In genomic region chr5:40801771-40802562, GRCh38 we compare ENCODE assay signal across 26 cellular contexts. TPM values are rescaled to one million over a fixed set of nuclear protein-coding genes. Genes with fewer than 3 reads are reported as not detected.
DNase-seq lines count a peak whose midpoint lies in the region; ATAC-seq and TF ChIP-seq lines count a peak whose summit lies in the region.
"Had no signal": no experiment of that assay in that cellular context is flagged by ENCODE, and none has a peak within 500 bp of the region (broad histone marks: within the 10 kb centered on the region; RNA-seq: fewer than 3 reads in every experiment).

No MANE protein-coding gene starts in this region.

- H3K27ac ChIP-seq in HEK293 (ENCODE audit: extremely low read depth, low read depth, low read length) (no peak overlapping the region), right atrium auricular region (no peak overlapping the region)
- H3K27ac ChIP-seq: body of pancreas, C4-2B, GM23248, KMS-11, pancreas, SK-N-MC, spleen had no signal

- H3K9me3 Mint-ChIP-seq in stimulated activated memory B cell treated with anti-CD40 and anti-IgM and Interleukin-4, amounts not matched to agents 10 μg/mL and 1 μg/mL and 100 μg/mL, for 72 hours, result no peaks in the 10 kb centered on the region
- H3K9me3 Mint-ChIP-seq: activated T-cell treated with anti-CD3 and anti-CD28 coated beads, Interleukin-2, amount 50 U/mL, for 72 hours; naive B cell had no signal

- H3K4me1 ChIP-seq in HEK293 (ENCODE audit: control insufficient read depth, insufficient read depth, low read length) (peaks cover 15% of the 10 kb centered on the region), right atrium auricular region (peaks cover 0 to 2% of the 10 kb centered on the region in 2 donors)
- H3K4me1 ChIP-seq: pancreas had no signal

- TF ChIP-seq CTCF in HEK293 (tag by site-specific recombination; IDR thresholded peaks at IDR 0.05), result no peak
- no peak for TF ChIP-seq CTCF in right atrium auricular region (IDR thresholded peaks at IDR 0.05)

- H3K27me3 Mint-ChIP-seq in stimulated activated memory B cell treated with anti-CD40 and anti-IgM and Interleukin-4, amounts not matched to agents 10 μg/mL and 1 μg/mL and 100 μg/mL, for 72 hours, result no peaks in the 10 kb centered on the region
- H3K27me3 Mint-ChIP-seq: naive B cell had no signal

- H3K27ac Mint-ChIP-seq in stimulated activated memory B cell treated with anti-CD40 and anti-IgM and Interleukin-4, amounts not matched to agents 10 μg/mL and 1 μg/mL and 100 μg/mL, for 72 hours, result peak overlapping the region; percentile 33
- H3K27ac Mint-ChIP-seq: activated CD8-positive, alpha-beta memory T cell treated with anti-CD3 and anti-CD28 coated beads, Interleukin-2, amount 10 ng/mL, durations not matched to agents 7 days and 5 days; activated T-cell treated with anti-CD3 and anti-CD28 coated beads, Interleukin-2, amount 50 U/mL, for 72 hours had no signal

- POLR2A ChIA-PET in HEK293 (lab: Yijun Ruan, JAX), result interaction anchor here (1.1 kb wide), 1 partner anchor 24 kb away, joined by 4 read pairs; no protein-coding TSS in a partner anchor

- no peak for ATAC-seq in stimulated activated memory B cell treated with anti-CD40 and anti-IgM and Interleukin-4, amounts not matched to agents 10 μg/mL and 1 μg/mL and 100 μg/mL, for 72 hours
- ATAC-seq: activated CD8-positive, alpha-beta memory T cell treated with anti-CD3 and anti-CD28 coated beads, Interleukin-2, amount 10 ng/mL, durations not matched to agents 7 days and 5 days; activated T-cell treated with anti-CD3 and anti-CD28 coated beads, Interleukin-2, amount 50 U/mL, for 72 hours; body of pancreas; left ventricle myocardium superior; pancreas; right cardiac atrium had no signal

- H3K4me3 ChIP-seq in HEK293 (ENCODE audit: low read depth, low read length), result no peak overlapping the region
- H3K4me3 ChIP-seq in right atrium auricular region, result no peak overlapping the region
- H3K4me3 ChIP-seq: body of pancreas, GM23248, pancreas, SK-N-MC, spleen had no signal

- H3K9me3 ChIP-seq in HEK293 (ENCODE audit: control insufficient read depth, insufficient read depth, low read depth, low read length) (no peaks in the 10 kb centered on the region), right atrium auricular region (no peaks in the 10 kb centered on the region)
- H3K9me3 ChIP-seq: body of pancreas, pancreas, spleen had no signal

- H3K36me3 ChIP-seq in HEK293 (ENCODE audit: control insufficient read depth in 2 of 2, insufficient read depth in 1 of 2, low read length in 2 of 2) (no peaks in the 10 kb centered on the region), right atrium auricular region (no peaks in the 10 kb centered on the region)
- H3K36me3 ChIP-seq: pancreas, spleen had no signal

- DNase-seq in MV-4-11 (lab: John Stamatoyannopoulos, UW) (peak; percentile 44), dedifferentiated amniotic fluid mesenchymal stem cell (ENCODE audit: extremely low spot score) (peak; percentile 11), right atrium auricular region (ENCODE audit: low spot score) (no peak), T-helper 2 cell (no peak)
- no peak for DNase-seq in central memory CD4-positive, alpha-beta T cell
- DNase-seq: activated CD4-positive, alpha-beta T cell treated with anti-CD3 and anti-CD28 coated beads, Interleukin-2, amount 50 U/mL, for 1 hour; activated CD8-positive, alpha-beta memory T cell treated with anti-CD3 and anti-CD28 coated beads, Interleukin-2, amount 10 ng/mL, durations not matched to agents 7 days and 5 days; activated naive CD4-positive, alpha-beta T cell; activated T-cell treated with anti-CD3 and anti-CD28 coated beads, Interleukin-2, amount 50 U/mL, for 72 hours; body of pancreas; GM23248; left ventricle myocardium superior; MM.1S; naive B cell; NCI-H1436; NCI-H446; NCI-H774; pancreas; right cardiac atrium; spleen; trophoblast cell had no signal

- CTCF ChIA-PET in HEK293 (lab: Yijun Ruan, JAX), result interaction anchor here (0.7 kb wide), 1 partner anchor 292 kb away, joined by 3 read pairs; no protein-coding TSS in a partner anchor

- peaks cover 5% of the 10 kb centered on the region for H3K36me3 Mint-ChIP-seq in stimulated activated memory B cell treated with anti-CD40 and anti-IgM and Interleukin-4, amounts not matched to agents 10 μg/mL and 1 μg/mL and 100 μg/mL, for 72 hours
- H3K36me3 Mint-ChIP-seq: activated CD8-positive, alpha-beta memory T cell treated with anti-CD3 and anti-CD28 coated beads, Interleukin-2, amount 10 ng/mL, durations not matched to agents 7 days and 5 days; naive B cell had no signal

- H3K4me1 Mint-ChIP-seq in stimulated activated memory B cell treated with anti-CD40 and anti-IgM and Interleukin-4, amounts not matched to agents 10 μg/mL and 1 μg/mL and 100 μg/mL, for 72 hours, result peaks cover 13% of the 10 kb centered on the region

- no peak overlapping the region for H3K4me3 Mint-ChIP-seq in stimulated activated memory B cell treated with anti-CD40 and anti-IgM and Interleukin-4, amounts not matched to agents 10 μg/mL and 1 μg/mL and 100 μg/mL, for 72 hours
- H3K4me3 Mint-ChIP-seq: activated CD8-positive, alpha-beta memory T cell treated with anti-CD3 and anti-CD28 coated beads, Interleukin-2, amount 10 ng/mL, durations not matched to agents 7 days and 5 days; activated T-cell treated with anti-CD3 and anti-CD28 coated beads, Interleukin-2, amount 50 U/mL, for 72 hours had no signal

- H3K27me3 ChIP-seq in right atrium auricular region, result no peaks in the 10 kb centered on the region
- H3K27me3 ChIP-seq: body of pancreas, pancreas, spleen had no signal

TF ChIP-seq in HEK293, 187 proteins besides CTCF, POLR2A, EP300 and RAD21:
- no peak for TF ChIP-seq BCL6B (tag by site-specific recombination; IDR thresholded peaks at IDR 0.05)
- TF ChIP-seq OSR2 (tag by site-specific recombination; IDR thresholded peaks at IDR 0.05), result 0 out of 2 replicates have a peak, but pooled peaks have one; percentile 24
- peak; percentile 86 for TF ChIP-seq ZNF362 (tag by site-specific recombination; IDR thresholded peaks at IDR 0.05)

RNA-seq across cellular contexts. Expression of gene PRKAA1, which starts 3.8 kb away (rescaled TPM):
- total RNA-seq in right atrium auricular region, result 10 to 100 TPM; 43.0 to 52.5 TPM

RNA-seq across cellular contexts. Expression of gene RPL37, which starts 33.1 kb away (rescaled TPM):
- total RNA-seq in right atrium auricular region, result 10 to 100 TPM; 51.2 to 95.3 TPM

RNA-seq across cellular contexts. Expression of gene CARD6, which starts 39.2 kb away (rescaled TPM):
- 10 to 100 TPM in 1 of 2 donors, 1 to 10 TPM in 1; 8.0 to 10.8 TPM for total RNA-seq in right atrium auricular region

RNA-seq across cellular contexts. Expression of gene TTC33, which starts 46.2 kb away (rescaled TPM):
- 10 to 100 TPM; 10.2 to 16.7 TPM for total RNA-seq in right atrium auricular region

Comparison
In these comparisons a context has a peak if more than half of its experiments do, and no peak if none do; other contexts are left out.
1. DNase-seq: peak in MV-4-11 (single experiment) and dedifferentiated amniotic fluid mesenchymal stem cell (single experiment); none in central memory CD4-positive, alpha-beta T cell (single experiment), right atrium auricular region (single experiment) and T-helper 2 cell (0 of 5).